In the genomic region with DNA sequence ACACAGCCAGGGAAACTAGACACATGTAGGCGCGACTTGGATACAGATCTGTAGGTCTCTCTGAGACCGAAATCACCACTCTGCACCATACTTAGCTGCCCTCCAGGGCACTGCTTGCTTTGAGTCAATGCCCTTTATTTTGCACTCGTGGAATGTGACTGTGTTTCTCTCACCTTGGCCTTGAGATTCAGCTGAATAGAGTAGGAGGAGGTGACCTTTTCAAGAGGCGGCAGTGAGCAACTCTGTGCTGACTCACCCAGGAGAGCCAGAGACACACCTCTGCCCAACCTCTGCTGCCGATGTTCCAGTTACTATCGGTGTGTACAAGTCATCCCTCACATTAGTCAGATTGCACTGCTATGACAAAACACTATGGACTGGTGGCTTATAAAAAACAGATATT, we compare ENCODE assay signal across 12 cellular contexts.
DNase-seq lines count a peak whose midpoint lies in the region; ATAC-seq and TF ChIP-seq lines count a peak whose summit lies in the region.
"Had no signal": no experiment of that assay in that cellular context is flagged by ENCODE, and none has a peak within 500 bp of the region (broad histone marks: within the 10 kb centered on the region; RNA-seq: fewer than 3 reads in every experiment).

No MANE protein-coding gene starts in this region.

- peaks cover 20% of the 10 kb centered on the region for H3K4me1 Mint-ChIP-seq in type B pancreatic cell (ENCODE audit: unreplicated experiment)

- H3K9me3 ChIP-seq in RWPE2 (ENCODE audit: severe bottlenecking) (no peaks in the 10 kb centered on the region), hepatocyte (ENCODE audit: low read depth) (no peaks in the 10 kb centered on the region), aorta (ENCODE audit: control insufficient read depth, low read length) (peaks cover 2% of the 10 kb centered on the region), tibial artery (no peaks in the 10 kb centered on the region)
- H3K9me3 ChIP-seq: ovary, upper lobe of left lung had no signal

- peaks cover 17% of the 10 kb centered on the region for H3K27me3 Mint-ChIP-seq in type B pancreatic cell

- peaks cover 4% of the 10 kb centered on the region for H3K9me3 Mint-ChIP-seq in type B pancreatic cell

- H3K4me3 ChIP-seq in RWPE2 (ENCODE audit: severe bottlenecking) (no peak overlapping the region), hepatocyte (no peak overlapping the region), aorta (ENCODE audit: low read length in 2 of 2) (no peak overlapping the region), tibial artery (no peak overlapping the region)
- H3K4me3 ChIP-seq: ovary, upper lobe of left lung had no signal

- no peaks in the 10 kb centered on the region for H3K79me2 ChIP-seq in hepatocyte

- H2AFZ ChIP-seq in hepatocyte: no peak overlapping the region

- no peaks in the 10 kb centered on the region for H3K9me2 ChIP-seq in hepatocyte (replicated peaks; ENCODE audit: insufficient read depth)

- no peak overlapping the region for H3K4me2 ChIP-seq in hepatocyte

- H3K27ac Mint-ChIP-seq in type B pancreatic cell: no peak overlapping the region

- peak; percentile 88 for DNase-seq in RWPE2 (ENCODE audit: low spot score)
- peak; percentile 71 for DNase-seq in activated T-cell treated with anti-CD3 and anti-CD28 coated beads for 24 hours (ENCODE audit: low read depth)
- peak; percentile 33 for DNase-seq in hepatocyte (ENCODE audit: low spot score)
- DNase-seq in stimulated activated CD8-positive, alpha-beta memory T cell treated with anti-CD3 and anti-CD28 coated beads, Interleukin-12 subunit alpha, Interleukin-12 subunit beta, amount 100 ng/mL, for 4 hours (ENCODE audit: low read depth): peak; percentile 45
- DNase-seq in aorta: no peak
- no peak for DNase-seq in type B pancreatic cell (ENCODE audit: extremely low spot score, unreplicated experiment)
- DNase-seq in tibial artery: no peak
- DNase-seq in HuH-7.5 (ENCODE audit: low spot score): no peak
- DNase-seq: erythroblast, kidney glomerular epithelial cell, ovary, upper lobe of left lung had no signal

- ATAC-seq in RWPE2 (ENCODE audit: low read depth) (peak; percentile 100), aorta (ENCODE audit: low FRiP score) (no peak)

- H3K36me3 ChIP-seq in RWPE2 (ENCODE audit: low read depth) (no peaks in the 10 kb centered on the region), hepatocyte (replicated peaks; ENCODE audit: insufficient read depth, low read depth) (no peaks in the 10 kb centered on the region), aorta (ENCODE audit: control insufficient read depth in 1 of 2, insufficient read depth in 2 of 2, low read length in 1 of 2) (no peaks in the 10 kb centered on the region), tibial artery (no peaks in the 10 kb centered on the region)
- H3K36me3 ChIP-seq: ovary, upper lobe of left lung had no signal

- TF ChIP-seq CTCF in RWPE2 (IDR thresholded peaks at IDR 0.05; ENCODE audit: poor library complexity, severe bottlenecking) (no peak), hepatocyte (IDR thresholded peaks at IDR 0.05; ENCODE audit: poor library complexity) (no peak), type B pancreatic cell (conservative IDR thresholded peaks at IDR 0.05) (no peak), tibial artery (IDR thresholded peaks at IDR 0.05) (no peak)

- 78% methylated on average over 7 of the region's 7 CpGs for WGBS in hepatocyte (ENCODE audit: low lambda C conversion rate, missing lambda C conversion rate)
- WGBS in aorta, 2 donors: 86% methylated on average over 7 of the region's 7 CpGs

- no peaks in the 10 kb centered on the region for H3K36me3 Mint-ChIP-seq in type B pancreatic cell

- intact Hi-C loops in aorta (cut with DNase I) (no loop called here), tibial artery (cut with DNase I; ENCODE audit: low total_unique reads) (no loop called here)

- H3K4me1 ChIP-seq in RWPE2 (ENCODE audit: insufficient read depth, poor library complexity, severe bottlenecking): no peaks in the 10 kb centered on the region
- no peaks in the 10 kb centered on the region for H3K4me1 ChIP-seq in hepatocyte (ENCODE audit: insufficient read depth)
- no peaks in the 10 kb centered on the region for H3K4me1 ChIP-seq in aorta (ENCODE audit: control insufficient read depth in 1 of 2, insufficient read depth in 2 of 2, low read length in 2 of 2)
- no peaks in the 10 kb centered on the region for H3K4me1 ChIP-seq in tibial artery
- H3K4me1 ChIP-seq: upper lobe of left lung had no signal

- H4K20me1 ChIP-seq in hepatocyte (ENCODE audit: insufficient read depth, poor library complexity, severe bottlenecking): no peaks in the 10 kb centered on the region

- H3K27me3 ChIP-seq in RWPE2 (ENCODE audit: insufficient read depth, poor library complexity, severe bottlenecking): peaks cover 3% of the 10 kb centered on the region
- no peaks in the 10 kb centered on the region for H3K27me3 ChIP-seq in hepatocyte
- peaks cover 0 to 2% of the 10 kb centered on the region in 2 donors for H3K27me3 ChIP-seq in aorta (ENCODE audit: control insufficient read depth in 1 of 2, insufficient read depth in 2 of 2, low read length in 1 of 2)
- peaks cover 0 to 5% of the 10 kb centered on the region in 2 donors for H3K27me3 ChIP-seq in tibial artery
- H3K27me3 ChIP-seq: ovary, upper lobe of left lung had no signal

- no peak overlapping the region for H3K27ac ChIP-seq in RWPE2 (ENCODE audit: poor library complexity, severe bottlenecking)
- H3K27ac ChIP-seq in hepatocyte: no peak overlapping the region
- no peak overlapping the region for H3K27ac ChIP-seq in aorta (ENCODE audit: low read depth in 1 of 2, low read length in 2 of 2)
- no peak overlapping the region for H3K27ac ChIP-seq in tibial artery
- H3K27ac ChIP-seq: ovary, upper lobe of left lung had no signal

- H3K4me3 Mint-ChIP-seq in type B pancreatic cell: no peak overlapping the region

Comparison
In these comparisons a context has a peak if more than half of its experiments do, and no peak if none do; other contexts are left out.
1. DNase-seq: peak in RWPE2 (single experiment), activated T-cell treated with anti-CD3 and anti-CD28 coated beads for 24 hours (single experiment), hepatocyte (single experiment) and stimulated activated CD8-positive, alpha-beta memory T cell treated with anti-CD3 and anti-CD28 coated beads, Interleukin-12 subunit alpha, Interleukin-12 subunit beta, amount 100 ng/mL, for 4 hours (single experiment); none in aorta (0 of 2), type B pancreatic cell (single experiment), tibial artery (0 of 2) and HuH-7.5 (single experiment).